Comparison of ENCODE assay signal across 8 cellular contexts in the genomic region with DNA sequence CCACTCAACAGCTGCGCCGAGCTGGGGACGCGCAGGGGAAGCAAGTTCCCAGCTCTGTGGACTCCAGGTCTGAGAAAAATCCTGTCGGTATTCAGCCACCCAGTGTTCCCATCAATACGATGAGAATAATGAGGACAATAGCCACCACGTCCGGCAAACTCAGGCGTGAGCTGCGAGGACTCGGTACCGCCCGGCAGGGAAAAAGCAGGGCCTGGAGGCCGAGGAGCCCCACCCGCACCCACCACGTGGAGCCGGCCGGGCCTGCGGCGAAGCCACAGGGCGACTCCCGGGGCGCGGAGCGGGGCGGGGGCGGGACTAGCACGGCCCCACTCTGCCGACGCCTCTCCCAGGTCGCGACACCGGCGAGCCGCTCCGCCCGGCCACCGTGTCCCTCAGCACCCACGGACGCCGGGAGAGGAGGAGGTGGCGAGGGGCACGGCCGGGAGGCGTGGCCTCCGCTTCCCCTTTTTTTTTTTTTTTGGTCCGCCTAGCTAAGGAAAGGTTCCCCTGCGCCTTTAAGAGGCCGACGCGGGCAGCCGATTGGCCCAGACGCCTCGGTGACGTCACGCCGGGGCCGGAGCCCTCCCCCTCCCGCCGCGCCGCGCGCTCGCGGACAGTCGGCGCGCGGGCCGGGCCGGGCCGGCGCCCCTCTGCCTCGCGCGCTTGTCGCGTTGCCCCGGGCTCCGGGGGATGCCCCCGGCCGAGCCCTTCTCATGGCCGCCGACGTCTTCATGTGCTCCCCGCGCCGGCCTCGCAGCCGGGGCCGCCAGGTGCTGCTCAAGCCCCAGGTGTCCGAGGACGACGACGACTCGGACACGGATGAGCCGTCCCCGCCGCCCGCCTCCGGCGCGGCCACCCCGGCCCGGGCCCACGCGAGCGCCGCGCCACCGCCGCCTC. TPM values are rescaled to one million over a fixed set of nuclear protein-coding genes. Genes with fewer than 3 reads are reported as not detected.
A peak's percentile ranks its signal among the peaks of the same experiment; 100 is the strongest.
DNase-seq lines count a peak whose midpoint lies in the region; FAIRE-seq and TF ChIP-seq lines count a peak whose summit lies in the region.

A gene with protein sequence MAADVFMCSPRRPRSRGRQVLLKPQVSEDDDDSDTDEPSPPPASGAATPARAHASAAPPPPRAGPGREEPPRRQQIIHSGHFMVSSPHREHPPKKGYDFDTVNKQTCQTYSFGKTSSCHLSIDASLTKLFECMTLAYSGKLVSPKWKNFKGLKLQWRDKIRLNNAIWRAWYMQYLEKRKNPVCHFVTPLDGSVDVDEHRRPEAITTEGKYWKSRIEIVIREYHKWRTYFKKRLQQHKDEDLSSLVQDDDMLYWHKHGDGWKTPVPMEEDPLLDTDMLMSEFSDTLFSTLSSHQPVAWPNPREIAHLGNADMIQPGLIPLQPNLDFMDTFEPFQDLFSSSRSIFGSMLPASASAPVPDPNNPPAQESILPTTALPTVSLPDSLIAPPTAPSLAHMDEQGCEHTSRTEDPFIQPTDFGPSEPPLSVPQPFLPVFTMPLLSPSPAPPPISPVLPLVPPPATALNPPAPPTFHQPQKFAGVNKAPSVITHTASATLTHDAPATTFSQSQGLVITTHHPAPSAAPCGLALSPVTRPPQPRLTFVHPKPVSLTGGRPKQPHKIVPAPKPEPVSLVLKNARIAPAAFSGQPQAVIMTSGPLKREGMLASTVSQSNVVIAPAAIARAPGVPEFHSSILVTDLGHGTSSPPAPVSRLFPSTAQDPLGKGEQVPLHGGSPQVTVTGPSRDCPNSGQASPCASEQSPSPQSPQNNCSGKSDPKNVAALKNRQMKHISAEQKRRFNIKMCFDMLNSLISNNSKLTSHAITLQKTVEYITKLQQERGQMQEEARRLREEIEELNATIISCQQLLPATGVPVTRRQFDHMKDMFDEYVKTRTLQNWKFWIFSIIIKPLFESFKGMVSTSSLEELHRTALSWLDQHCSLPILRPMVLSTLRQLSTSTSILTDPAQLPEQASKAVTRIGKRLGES (plus strand): TSS at position 616 of the 897 bp plus-strand sequence. CDS start 98 bp downstream, at position 714.

- no peak within 1 kb of the TSS for H4K91ac ChIP-seq in H1 (replicated peaks; ENCODE audit: insufficient read length, low read length)

- TF ChIP-seq CTCF in GM20000 (IDR thresholded peaks at IDR 0.05; ENCODE audit: extremely low read depth, missing control alignments), result no peak
- no peak for TF ChIP-seq CTCF in H1 (IDR thresholded peaks at IDR 0.05; ENCODE audit: control extremely low read depth in 1 of 3, insufficient read depth in 1 of 3, low read depth in 1 of 3, low read length in 3 of 3)

- peaks cover 4 to 21% (median 19%) of the 10 kb centered on the region in 4 experiments; a peak in 6 of 7 replicates for H3K27me3 ChIP-seq in H1 (replicated peaks in 1 of 4; ENCODE audit: control insufficient read depth in 3 of 4, extremely low read depth in 1 of 4, insufficient read depth in 3 of 4, low read length in 3 of 4)

- no peaks in the 10 kb centered on the region for H3K36me3 ChIP-seq in H1 (ENCODE audit: control insufficient read depth in 2 of 4, insufficient read depth in 4 of 4, low read length in 3 of 4)

- no peak for TF ChIP-seq EP300 in H1 (IDR thresholded peaks at IDR 0.05; ENCODE audit: borderline replicate concordance in 1 of 2, low read depth in 2 of 2, low read length in 2 of 2)

- H3K23ac ChIP-seq in H1 (ENCODE audit: insufficient read length), result no peak within 1 kb of the TSS

- peak within 1 kb of the TSS; percentile 32; the same call in 1 of the 2 replicates for H4K8ac ChIP-seq in H1 (ENCODE audit: extremely low read depth, insufficient read depth, low read length)

- H2AFZ ChIP-seq in H1 (ENCODE audit: low read length), result peak within 1 kb of the TSS; percentile 47; the same call in 1 of the 2 replicates

- 7% methylated on average over 53 of the region's 114 CpGs; no CpG with 5 or more reads in 1 of the 2 experiments for WGBS in H1 (ENCODE audit: extremely low coverage in 1 of 2, insufficient coverage in 1 of 2, insufficient read length in 1 of 2, insufficient replicate concordance in 2 of 2, low coverage in 1 of 2, low lambda C conversion rate in 2 of 2, missing lambda C conversion rate in 1 of 2), 2 experiments

- no peak within 1 kb of the TSS for H4K5ac ChIP-seq in H1 (ENCODE audit: insufficient read length, low read depth, low read length)

- H3K27ac ChIP-seq in H1 (ENCODE audit: low read depth, low read length), result no peak within 1 kb of the TSS; the same call in 1 of the 2 replicates

- H3K9ac ChIP-seq in H1 (replicated peaks in 1 of 4; ENCODE audit: extremely low read depth in 1 of 4, low read depth in 3 of 4, low read length in 3 of 4), result peak within 1 kb of the TSS; percentile 35 to 63 (median 48); a peak in 6 of 7 replicates

- H3K79me2 ChIP-seq in H1 (ENCODE audit: control insufficient read depth in 1 of 2, insufficient read depth in 2 of 2, low read length in 2 of 2), result peaks cover 4 to 21% of the 10 kb centered on the region in 2 experiments; a peak in 3 of 4 replicates

- peak within 1 kb of the TSS; percentile 87 to 98 for H3K4me2 ChIP-seq in H1 (ENCODE audit: insufficient read depth in 1 of 2, low read depth in 2 of 2, low read length in 2 of 2)

- POLR2A ChIA-PET in H1 (lab: Charles Lee; ENCODE audit: partially characterized antibody), result interaction anchor here (0.6 to 2.0 kb wide), 15 partner anchors 10 to 275 kb away, joined by 3 to 20 read pairs (median 4); no protein-coding TSS in a partner anchor

- H3K4ac ChIP-seq in H1 (replicated peaks; ENCODE audit: insufficient read length, low read depth, low read length), result no peak within 1 kb of the TSS

- no peak within 1 kb of the TSS for H2BK20ac ChIP-seq in H1 (ENCODE audit: low read length)

- H3K4me3 ChIP-seq in H1 (ENCODE audit: extremely low read depth in 1 of 4, insufficient read depth in 2 of 4, low read depth in 3 of 4, low read length in 4 of 4), result peak within 1 kb of the TSS; percentile 62 to 74 (median 68)

- H4K20me1 ChIP-seq in H1 (replicated peaks in 1 of 2; ENCODE audit: control insufficient read depth in 1 of 2, insufficient read depth in 2 of 2, low read length in 2 of 2), result peaks cover 0 to 4% of the 10 kb centered on the region in 2 experiments

- 0 out of 2 replicates have a peak within 1 kb of the TSS, but pooled peaks have one; percentile 35 for H2BK5ac ChIP-seq in H1 (ENCODE audit: low read depth, low read length)

- H3K18ac ChIP-seq in H1 (ENCODE audit: extremely low read depth, low read length), result peak within 1 kb of the TSS; percentile 83

- peaks cover 4 to 8% (median 5%) of the 10 kb centered on the region in 4 experiments; a peak in 5 of 7 replicates for H3K4me1 ChIP-seq in H1 (replicated peaks in 1 of 4; ENCODE audit: control insufficient read depth in 3 of 4, insufficient read depth in 4 of 4, low read length in 3 of 4)

- H3K79me1 ChIP-seq in H1 (ENCODE audit: low read depth, low read length), result peaks cover 8% of the 10 kb centered on the region; the same call in 1 of the 2 replicates

- no peak for FAIRE-seq in H1 (lab: Jason Lieb, UNC)

- TF ChIP-seq POLR2A in H1 (IDR thresholded peaks at IDR 0.05; ENCODE audit: control extremely low read depth in 1 of 2, low read depth in 2 of 2, low read length in 2 of 2), result peak in 1 of 2 experiments; percentile 68; a peak in 2 of 3 replicates

- no peak within 1 kb of the TSS; the same call in 1 of the 2 replicates for H2BK15ac ChIP-seq in H1 (ENCODE audit: low read length)

- H3K14ac ChIP-seq in H1 (ENCODE audit: insufficient read length), result no peak within 1 kb of the TSS

- no peaks in the 10 kb centered on the region for H3K9me3 ChIP-seq in H1 (ENCODE audit: insufficient read depth in 2 of 2, low read depth in 1 of 2, low read length in 1 of 2)

- no peak within 1 kb of the TSS for H2AK5ac ChIP-seq in H1 (ENCODE audit: low read depth, low read length)

- no peak within 1 kb of the TSS for H3K56ac ChIP-seq in H1 (replicated peaks; ENCODE audit: insufficient read length, low read depth, low read length)

- peaks cover 13% of the 10 kb centered on the region; the same call in 1 of the 2 replicates for H3K23me2 ChIP-seq in H1 (ENCODE audit: low read depth, low read length)

- H2BK120ac ChIP-seq in H1 (replicated peaks; ENCODE audit: low read depth, low read length), result no peak within 1 kb of the TSS

- DNase-seq in CMK (ENCODE audit: low read depth), result peak; percentile 86
- DNase-seq in GM20000 (ENCODE audit: low spot score), result peak; percentile 98
- peak; percentile 94 for DNase-seq in HT1080 (ENCODE audit: low read depth)
- peak; percentile 93 for DNase-seq in NOMO-1 treated with dmso at 0.1 percent for 144 hours (lab: John Stamatoyannopoulos, UW; ENCODE audit: unreplicated experiment)
- DNase-seq in activated CD8-positive, alpha-beta memory T cell treated with anti-CD3 and anti-CD28 coated beads for 48 hours (ENCODE audit: low read depth in 2 of 3, low spot score in 2 of 3), result peak; percentile 76 to 84 (median 83)
- peak; percentile 43 to 95 for DNase-seq in H1 (ENCODE audit: low read depth in 1 of 2, low spot score in 2 of 2)
- peak; percentile 99 for DNase-seq in mesenteric fat pad (ENCODE audit: low spot score)
- peak; percentile 81 to 83 for DNase-seq in stimulated activated CD8-positive, alpha-beta memory T cell treated with anti-CD3 and anti-CD28 coated beads, Interleukin-15, amount 100 ng/mL, for 4 hours (ENCODE audit: low read depth in 2 of 2)

- TF ChIP-seq RAD21 in H1 (IDR thresholded peaks at IDR 0.05 in 1 of 2, conservative IDR thresholded peaks at IDR 0.05 in 1 of 2; ENCODE audit: low read depth in 2 of 2, low read length in 2 of 2), result no peak

- CTCF ChIA-PET in H1 (lab: Charles Lee; ENCODE audit: partially characterized antibody), result interaction anchor here (0.8 to 3.8 kb wide), 3 partner anchors 14 to 45 kb away, joined by 5 to 26 read pairs (median 5); no protein-coding TSS in a partner anchor

- 0 out of 2 replicates have a peak within 1 kb of the TSS, but pooled peaks have one; percentile 39 for H2BK12ac ChIP-seq in H1 (ENCODE audit: low read depth, low read length)

TF ChIP-seq in H1, 55 proteins besides CTCF, POLR2A, EP300 and RAD21 (continues in another document):
- peak; percentile 77 for TF ChIP-seq PHF8 (conservative IDR thresholded peaks at IDR 0.05; ENCODE audit: low read depth, low read length)

RNA-seq across cellular contexts. Expression of the gene that starts here (rescaled TPM):
- 7.8 and 10.9 TPM in 2 replicates for total RNA-seq in HT1080 (2014; rRNA removed; shearing (Covaris generic))
- 14.3 and 18.6 TPM in 2 replicates for polyA plus RNA-seq in HT1080 (2015; cell fraction: cytosol; rRNA removed)
- 30.5 and 36.4 TPM in 2 replicates for polyA plus RNA-seq in HT1080 (2015; cell fraction: nucleus; rRNA removed)
- 40.4 and 40.5 TPM in 2 replicates for total RNA-seq in H1 (2021; fragmentation: NEBNext Ultra II Directional; extraction: Animal tissue kit (Norgen Biotek cat#: 25700))
- polyA plus RNA-seq in H1 (2011; rRNA removed), result 5.5 and 13.2 TPM in 2 replicates
- 4.1 TPM for polyA plus RNA-seq in H1 (2011; cell fraction: cytosol; rRNA removed)
- 18.6 TPM for polyA plus RNA-seq in H1 (2011; cell fraction: nucleus; rRNA removed)
- 15.2 to 19.4 TPM (median 18.9 TPM) in 4 replicates for polyA plus RNA-seq in H1 (2012, experiment 1 of 2)
- polyA plus RNA-seq in H1 (2012, experiment 2 of 2), result 13.9 TPM
- polyA plus RNA-seq in H1 (2013, experiment 1 of 2), result 33.1 TPM
- 33.0 TPM for polyA plus RNA-seq in H1 (2013, experiment 2 of 2)
- 10.0 and 15.5 TPM in 2 replicates for polyA minus RNA-seq in H1 (2011; rRNA and poly(A)+ RNA removed)
- polyA minus RNA-seq in H1 (2011; cell fraction: cytosol; rRNA and poly(A)+ RNA removed), result 23.0 TPM
- 35.1 TPM for polyA minus RNA-seq in H1 (2011; cell fraction: nucleus; rRNA and poly(A)+ RNA removed)
- 68.4 TPM for total RNA-seq in mesenteric fat pad
